Comparison of ENCODE assay signal across 7 cellular contexts in the genomic region with DNA sequence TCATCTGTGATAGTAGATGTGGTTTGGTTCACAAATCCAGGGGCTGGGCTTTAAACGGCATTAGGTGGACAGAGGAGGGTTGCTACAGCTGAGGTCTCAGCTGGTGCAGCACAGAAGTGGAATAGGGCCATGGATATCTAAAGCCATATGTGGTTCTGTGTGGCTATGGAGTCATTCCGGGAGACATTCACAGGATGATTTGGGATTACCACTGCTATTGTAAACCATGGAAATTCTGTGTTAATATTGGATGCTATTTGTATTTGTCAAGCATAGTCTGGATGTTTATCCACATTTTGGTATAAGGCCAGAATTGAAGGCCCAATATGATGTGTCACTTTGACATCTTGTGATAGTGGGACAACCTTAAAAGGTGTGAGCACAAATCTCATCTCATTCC. TPM values are rescaled to one million over a fixed set of nuclear protein-coding genes. Genes with fewer than 3 reads are reported as not detected.
A peak's percentile ranks its signal among the peaks of the same experiment; 100 is the strongest.
DNase-seq lines count a peak whose midpoint lies in the region; ATAC-seq and TF ChIP-seq lines count a peak whose summit lies in the region.
"Not testable (repeated sequence)": the region's sequence is repeated elsewhere in the genome, so short reads cannot be mapped to it uniquely, and the experiment has no call there.

No MANE protein-coding gene starts in this region.

- not testable (repeated sequence) for H3K9ac ChIP-seq in Loucy (ENCODE audit: low read depth, low read length, poor library complexity, severe bottlenecking); smooth muscle cell (ENCODE audit: low read depth)

- not testable (repeated sequence) for H3K27ac ChIP-seq in naive thymus-derived CD4-positive, alpha-beta T cell (ENCODE audit: low read depth, low read length)
- peak overlapping the region; percentile 49 for H3K27ac ChIP-seq in smooth muscle cell (ENCODE audit: low read depth)

- H3K36me3 Mint-ChIP-seq in Calu3 (ENCODE audit: insufficient read depth, unreplicated experiment), result peaks cover 62% of the 10 kb centered on the region
- H3K36me3 Mint-ChIP-seq in activated CD4-positive, alpha-beta memory T cell treated with anti-CD3 and anti-CD28 coated beads for 36 hours, result peaks cover 43% of the 10 kb centered on the region
- peaks cover 21% of the 10 kb centered on the region for H3K36me3 Mint-ChIP-seq in activated naive CD8-positive, alpha-beta T cell
- peaks cover 21% of the 10 kb centered on the region for H3K36me3 Mint-ChIP-seq in endothelial cell (ENCODE audit: low read depth, unreplicated experiment)
- H3K36me3 Mint-ChIP-seq in naive thymus-derived CD4-positive, alpha-beta T cell, result peaks cover 20 to 50% (median 44%) of the 10 kb centered on the region in 5 donors

- not testable (repeated sequence) for H3K27me3 ChIP-seq in Loucy (ENCODE audit: insufficient read depth, low read length, poor library complexity, severe bottlenecking); naive thymus-derived CD4-positive, alpha-beta T cell (ENCODE audit: control insufficient read depth in 2 of 2, insufficient read depth in 2 of 2, low read length in 2 of 2); smooth muscle cell (ENCODE audit: low read depth)

- CTCF ChIA-PET in Calu3 (lab: Charles Lee); activated CD4-positive, alpha-beta memory T cell treated with anti-CD3 and anti-CD28 coated beads for 36 hours (lab: Charles Lee); naive thymus-derived CD4-positive, alpha-beta T cell (lab: Charles Lee): not testable (repeated sequence)

- peaks cover 21% of the 10 kb centered on the region for H3K4me1 ChIP-seq in Loucy (ENCODE audit: insufficient read depth, low read length, poor library complexity, severe bottlenecking)
- not testable (repeated sequence) for H3K4me1 ChIP-seq in naive thymus-derived CD4-positive, alpha-beta T cell (ENCODE audit: control insufficient read depth in 2 of 2, insufficient read depth in 2 of 2, low read length in 2 of 2)
- H3K4me1 ChIP-seq in smooth muscle cell (ENCODE audit: low read depth), result peaks cover 12% of the 10 kb centered on the region

- POLR2A ChIA-PET in activated CD4-positive, alpha-beta memory T cell treated with anti-CD3 and anti-CD28 coated beads for 36 hours (lab: Charles Lee); naive thymus-derived CD4-positive, alpha-beta T cell (lab: Charles Lee): not testable (repeated sequence)

- WGBS in smooth muscle cell (ENCODE audit: low lambda C conversion rate), result 48% methylated on average over 2 of the region's 2 CpGs

- H3K4me3 Mint-ChIP-seq in Calu3 (ENCODE audit: low read depth, unreplicated experiment), result peak overlapping the region; percentile 39
- not testable (repeated sequence) for H3K4me3 Mint-ChIP-seq in activated CD4-positive, alpha-beta memory T cell treated with anti-CD3 and anti-CD28 coated beads for 36 hours
- H3K4me3 Mint-ChIP-seq in activated naive CD8-positive, alpha-beta T cell, result peak overlapping the region; percentile 99
- peak overlapping the region; percentile 8 for H3K4me3 Mint-ChIP-seq in endothelial cell (ENCODE audit: unreplicated experiment)
- peak overlapping the region in 3 of 10 donors; percentile 15 to 23 (median 18) for H3K4me3 Mint-ChIP-seq in naive thymus-derived CD4-positive, alpha-beta T cell

- H3K9me3 Mint-ChIP-seq in Calu3 (ENCODE audit: low read depth, unreplicated experiment); activated CD4-positive, alpha-beta memory T cell treated with anti-CD3 and anti-CD28 coated beads for 36 hours; activated naive CD8-positive, alpha-beta T cell (ENCODE audit: low read depth); endothelial cell (ENCODE audit: unreplicated experiment); naive thymus-derived CD4-positive, alpha-beta T cell: not testable (repeated sequence)

- not testable (repeated sequence) for H3K9me2 ChIP-seq in Loucy (replicated peaks; ENCODE audit: low read depth, low read length)

- peaks cover 50% of the 10 kb centered on the region for H3K4me1 Mint-ChIP-seq in Calu3 (ENCODE audit: low read depth, unreplicated experiment)
- H3K4me1 Mint-ChIP-seq in activated CD4-positive, alpha-beta memory T cell treated with anti-CD3 and anti-CD28 coated beads for 36 hours (ENCODE audit: low read depth), result peaks cover 45% of the 10 kb centered on the region
- H3K4me1 Mint-ChIP-seq in activated naive CD8-positive, alpha-beta T cell (ENCODE audit: low read depth), result peaks cover 62% of the 10 kb centered on the region
- peaks cover 25% of the 10 kb centered on the region for H3K4me1 Mint-ChIP-seq in endothelial cell (ENCODE audit: unreplicated experiment)
- H3K4me1 Mint-ChIP-seq in naive thymus-derived CD4-positive, alpha-beta T cell, result peaks cover 37 to 70% (median 59%) of the 10 kb centered on the region in 7 donors

- H3K79me2 ChIP-seq in Loucy (ENCODE audit: insufficient read depth, low read length) (peaks cover 55% of the 10 kb centered on the region), smooth muscle cell (ENCODE audit: low read depth) (peaks cover 82% of the 10 kb centered on the region)

- peak overlapping the region; percentile 48 for H3K4me2 ChIP-seq in Loucy (ENCODE audit: low read depth, low read length, poor library complexity, severe bottlenecking)
- H3K4me2 ChIP-seq in smooth muscle cell, result peak overlapping the region; percentile 43

- DNase-seq in Calu3; activated CD4-positive, alpha-beta memory T cell treated with anti-CD3 and anti-CD28 coated beads for 36 hours; endothelial cell (ENCODE audit: low spot score); naive thymus-derived CD4-positive, alpha-beta T cell; smooth muscle cell (lab: John Stamatoyannopoulos, UW; ENCODE audit: unreplicated experiment): not testable (repeated sequence)

- BruUV-seq in Calu3 (replicated peaks; lab: Mats Ljungman, UMichigan), result not testable (repeated sequence)

- not testable (repeated sequence) for TF ChIP-seq CTCF in Calu3 (IDR thresholded peaks at IDR 0.05; ENCODE audit: unreplicated experiment); Loucy (conservative IDR thresholded peaks at IDR 0.05; ENCODE audit: low read length); endothelial cell (IDR thresholded peaks at IDR 0.05; ENCODE audit: unreplicated experiment); smooth muscle cell (IDR thresholded peaks at IDR 0.05; ENCODE audit: borderline replicate concordance, insufficient read depth, poor library complexity, severe bottlenecking)

- not testable (repeated sequence) for H4K20me1 ChIP-seq in Loucy (ENCODE audit: insufficient read depth, low read length, poor library complexity, severe bottlenecking)
- H4K20me1 ChIP-seq in smooth muscle cell (ENCODE audit: low read depth), result peaks cover 68% of the 10 kb centered on the region

- not testable (repeated sequence) for H2AFZ ChIP-seq in Loucy (ENCODE audit: low read length); smooth muscle cell (ENCODE audit: low read depth)

- H3F3A ChIP-seq in Loucy (ENCODE audit: low read depth); smooth muscle cell (ENCODE audit: low read depth): not testable (repeated sequence)

- not testable (repeated sequence) for H3K9me3 ChIP-seq in Loucy (ENCODE audit: insufficient read depth, low read depth, low read length); naive thymus-derived CD4-positive, alpha-beta T cell (ENCODE audit: control insufficient read depth in 2 of 3, low read length in 3 of 3); smooth muscle cell (replicated peaks; ENCODE audit: low read depth)

- not testable (repeated sequence) for H3K27me3 Mint-ChIP-seq in Calu3 (ENCODE audit: unreplicated experiment); activated CD4-positive, alpha-beta memory T cell treated with anti-CD3 and anti-CD28 coated beads for 36 hours; activated naive CD8-positive, alpha-beta T cell; endothelial cell (ENCODE audit: unreplicated experiment); naive thymus-derived CD4-positive, alpha-beta T cell

- not testable (repeated sequence) for H3K36me3 ChIP-seq in Loucy (ENCODE audit: insufficient read depth, low read length); naive thymus-derived CD4-positive, alpha-beta T cell (ENCODE audit: control insufficient read depth in 2 of 3, insufficient read depth in 3 of 3, low read length in 3 of 3); smooth muscle cell (ENCODE audit: low read depth)

- intact Hi-C loops in Calu3 (cut with micrococcal nuclease; ENCODE audit: unreplicated experiment); activated CD4-positive, alpha-beta memory T cell treated with anti-CD3 and anti-CD28 coated beads for 36 hours (cut with micrococcal nuclease); naive thymus-derived CD4-positive, alpha-beta T cell (cut with micrococcal nuclease): not testable (repeated sequence)

- not testable (repeated sequence) for H3K4me3 ChIP-seq in Loucy (ENCODE audit: low read length, poor library complexity, severe bottlenecking); naive thymus-derived CD4-positive, alpha-beta T cell (ENCODE audit: low read length); smooth muscle cell

- not testable (repeated sequence) for ATAC-seq in naive thymus-derived CD4-positive, alpha-beta T cell

- peak overlapping the region; percentile 74 for H3K27ac Mint-ChIP-seq in Calu3 (ENCODE audit: unreplicated experiment)
- peak overlapping the region; percentile 11 for H3K27ac Mint-ChIP-seq in activated CD4-positive, alpha-beta memory T cell treated with anti-CD3 and anti-CD28 coated beads for 36 hours
- H3K27ac Mint-ChIP-seq in activated naive CD8-positive, alpha-beta T cell, result peak overlapping the region; percentile 70
- not testable (repeated sequence) for H3K27ac Mint-ChIP-seq in endothelial cell (ENCODE audit: unreplicated experiment)
- peak overlapping the region in 5 of 9 donors; percentile 26 to 72 (median 57) for H3K27ac Mint-ChIP-seq in naive thymus-derived CD4-positive, alpha-beta T cell

RNA-seq across cellular contexts. Expression of gene ZNF587B, which starts 6.9 kb away (rescaled TPM):
- total RNA-seq in Calu3 (2022), result 31.1 and 31.6 TPM in 2 replicates
- 10 to 100 TPM; 14.2 to 15.2 TPM for total RNA-seq in activated CD4-positive, alpha-beta memory T cell treated with anti-CD3 and anti-CD28 coated beads for 36 hours
- 24.5 TPM for total RNA-seq in endothelial cell (ENCODE audit: unreplicated experiment)
- 10 to 100 TPM; 18.9 to 32.3 (median 24.0) TPM for total RNA-seq in naive thymus-derived CD4-positive, alpha-beta T cell
- polyA plus RNA-seq in naive thymus-derived CD4-positive, alpha-beta T cell, result 1 to 10 TPM; 1.7 to 2.9 TPM
- 6.7 and 8.0 TPM in 2 replicates for total RNA-seq in smooth muscle cell
- 1.2 and 4.3 TPM in 2 replicates for polyA plus RNA-seq in smooth muscle cell

RNA-seq across cellular contexts. Expression of gene ZNF552, which starts 8.4 kb away (rescaled TPM):
- total RNA-seq in Calu3 (2022) (24.0 and 24.8 TPM in 2 replicates), endothelial cell (ENCODE audit: unreplicated experiment) (7.0 TPM), smooth muscle cell (2.8 and 6.7 TPM in 2 replicates)
- 1 to 10 TPM; 4.8 to 6.1 TPM for total RNA-seq in activated CD4-positive, alpha-beta memory T cell treated with anti-CD3 and anti-CD28 coated beads for 36 hours
- total RNA-seq in naive thymus-derived CD4-positive, alpha-beta T cell, result 10 to 100 TPM; 10.6 to 21.9 (median 16.3) TPM
- 10 to 100 TPM; 10.9 to 16.5 TPM for polyA plus RNA-seq in naive thymus-derived CD4-positive, alpha-beta T cell
- 1.9 and 6.4 TPM in 2 replicates for polyA plus RNA-seq in smooth muscle cell

RNA-seq across cellular contexts. Expression of gene ZNF587, which starts 26.5 kb away (rescaled TPM):
- 111 and 113 TPM in 2 replicates for total RNA-seq in Calu3 (2022)
- 10 to 100 TPM; 20.9 to 23.9 TPM for total RNA-seq in activated CD4-positive, alpha-beta memory T cell treated with anti-CD3 and anti-CD28 coated beads for 36 hours
- total RNA-seq in endothelial cell (ENCODE audit: unreplicated experiment), result 36.8 TPM
- total RNA-seq in naive thymus-derived CD4-positive, alpha-beta T cell, result 10 to 100 TPM; 46.9 to 65.1 (median 48.8) TPM
- 1 to 10 TPM; 4.2 to 6.4 TPM for polyA plus RNA-seq in naive thymus-derived CD4-positive, alpha-beta T cell
- total RNA-seq in smooth muscle cell, result 13.9 and 22.8 TPM in 2 replicates
- polyA plus RNA-seq in smooth muscle cell, result 3.9 and 8.5 TPM in 2 replicates

RNA-seq across cellular contexts. Expression of gene ZNF586, which starts 53.7 kb away (rescaled TPM):
- total RNA-seq in Calu3 (2022) (18.9 and 22.9 TPM in 2 replicates), endothelial cell (ENCODE audit: unreplicated experiment) (19.6 TPM), smooth muscle cell (8.2 and 20.3 TPM in 2 replicates)
- total RNA-seq in activated CD4-positive, alpha-beta memory T cell treated with anti-CD3 and anti-CD28 coated beads for 36 hours, result 10 to 100 TPM; 11.5 to 11.7 TPM
- 10 to 100 TPM; 16.4 to 47.5 (median 42.6) TPM for total RNA-seq in naive thymus-derived CD4-positive, alpha-beta T cell
- polyA plus RNA-seq in naive thymus-derived CD4-positive, alpha-beta T cell, result 10 to 100 TPM; 25.5 to 31.8 TPM
- polyA plus RNA-seq in smooth muscle cell, result 3.2 and 4.1 TPM in 2 replicates
